8 cellular contexts compared by ENCODE assay signal in genomic region chr16:30527635-30528178, GRCh38. TPM values are rescaled to one million over a fixed set of nuclear protein-coding genes. Genes with fewer than 3 reads are reported as not detected.
DNase-seq lines count a peak whose midpoint lies in the region; ATAC-seq, FAIRE-seq and TF ChIP-seq lines count a peak whose summit lies in the region.

No MANE protein-coding gene starts in this region.

- no peak for FAIRE-seq in bronchial epithelial cell (lab: Jason Lieb, UNC)

- DNase-seq in heart right ventricle: no peak
- DNase-seq in left ventricle myocardium superior: no peak
- DNase-seq in NOMO-1 (lab: John Stamatoyannopoulos, UW; ENCODE audit: unreplicated experiment in 2 of 2): peak; percentile 76 to 91
- peak; percentile 90 for DNase-seq in bronchial epithelial cell (ENCODE audit: low read depth)
- peak in 1 of 3 donors; percentile 56 for DNase-seq in mucosa of descending colon
- DNase-seq in dermis blood vessel endothelial cell: no peak
- DNase-seq in NCI-H1105 (lab: John Stamatoyannopoulos, UW): no peak
- DNase-seq in activated CD8-positive, alpha-beta memory T cell treated with anti-CD3 and anti-CD28 coated beads for 24 hours: no peak

- H3K4me1 ChIP-seq in heart right ventricle (peaks cover 8 to 43% (median 38%) of the 10 kb centered on the region in 9 donors), mucosa of descending colon (ENCODE audit: low read depth) (peaks cover 16% of the 10 kb centered on the region)

- H3K9me3 ChIP-seq in heart right ventricle (no peaks in the 10 kb centered on the region), mucosa of descending colon (no peaks in the 10 kb centered on the region)

- H3K36me3 ChIP-seq in heart right ventricle (peaks cover 0 to 41% (median 14%) of the 10 kb centered on the region in 9 donors), bronchial epithelial cell (ENCODE audit: control insufficient read depth, insufficient read depth, low read length) (peaks cover 10% of the 10 kb centered on the region), mucosa of descending colon (ENCODE audit: low read depth) (no peaks in the 10 kb centered on the region)

- peak overlapping the region in 9 of 10 donors; percentile 94 to 100 (median 99) for H3K27ac ChIP-seq in heart right ventricle

- 22 to 23% methylated on average over 14 of the region's 14 CpGs for WGBS in heart right ventricle, 2 donors

- no peaks in the 10 kb centered on the region for H3K27me3 ChIP-seq in heart right ventricle
- H3K27me3 ChIP-seq in bronchial epithelial cell (ENCODE audit: control insufficient read depth, insufficient read depth, low read length): no peaks in the 10 kb centered on the region

- intact Hi-C loops in heart right ventricle (cut with DNase I): loop anchor here in 7 of 10 donors (2.0 to 10.0 kb wide), 10 partner anchors 31 to 127 kb away; partner anchors contain the start of genes SEPHS2 (in 5 of the 7), ZNF688 (in 4 of the 7), DCTPP1 (in 1 of the 7) and FBRS (in 1 of the 7)
- intact Hi-C loops in left ventricle myocardium superior (cut with micrococcal nuclease): no loop called here
- intact Hi-C loops in mucosa of descending colon (cut with DNase I, micrococcal nuclease): no loop called here

- TF ChIP-seq CTCF in heart right ventricle (IDR thresholded peaks at IDR 0.05) (no peak), bronchial epithelial cell (IDR thresholded peaks at IDR 0.05; ENCODE audit: insufficient read depth, low read length, severe bottlenecking) (no peak), mucosa of descending colon (IDR thresholded peaks at IDR 0.05) (no peak)

- ATAC-seq in heart right ventricle: no peak
- no peak for ATAC-seq in left ventricle myocardium superior
- ATAC-seq in mucosa of descending colon: peak; percentile 6

- H3K4me3 ChIP-seq in heart right ventricle (peak overlapping the region in 9 of 10 donors; percentile 4 to 87 (median 72)), bronchial epithelial cell (ENCODE audit: low read depth, low read length) (peak overlapping the region; percentile 80), mucosa of descending colon (peak overlapping the region; percentile 61)

RNA-seq across cellular contexts. Expression of gene ZNF768, which starts 1.3 kb away (rescaled TPM):
- total RNA-seq in heart right ventricle (10 to 100 TPM; 36.0 to 71.7 (median 43.3) TPM), left ventricle myocardium superior (75.4 TPM), bronchial epithelial cell (19.7 and 21.9 TPM in 2 replicates), mucosa of descending colon (10 to 100 TPM; 53.9 to 70.1 (median 65.9) TPM), dermis blood vessel endothelial cell (18.6 and 21.3 TPM in 2 replicates)
- polyA plus RNA-seq in heart right ventricle: 10 to 100 TPM; 51.8 to 75.1 TPM

RNA-seq across cellular contexts. Expression of gene ZNF747, which starts 7.0 kb away (rescaled TPM):
- total RNA-seq in heart right ventricle (10 to 100 TPM in 7 of 10 donors, 1 to 10 TPM in 3; 8.5 to 14.3 (median 10.7) TPM), left ventricle myocardium superior (9.0 TPM), bronchial epithelial cell (4.4 and 6.1 TPM in 2 replicates), mucosa of descending colon (10 to 100 TPM in 2 of 3 donors, 1 to 10 TPM in 1; 9.2 to 13.8 (median 10.5) TPM), dermis blood vessel endothelial cell (8.7 and 9.3 TPM in 2 replicates)
- polyA plus RNA-seq in heart right ventricle: 1 to 10 TPM; 8.5 to 9.2 TPM

RNA-seq across cellular contexts. Expression of gene ZNF764, which starts 30.5 kb away (rescaled TPM):
- 10 to 100 TPM in 5 of 10 donors, 1 to 10 TPM in 5; 6.3 to 15.3 (median 10.3) TPM for total RNA-seq in heart right ventricle
- 10 to 100 TPM in 1 of 2 donors, 1 to 10 TPM in 1; 5.6 to 11.7 TPM for polyA plus RNA-seq in heart right ventricle
- total RNA-seq in left ventricle myocardium superior: 9.1 TPM
- 2.4 and 2.6 TPM in 2 replicates for total RNA-seq in bronchial epithelial cell
- total RNA-seq in mucosa of descending colon: 10 to 100 TPM; 11.2 to 20.2 (median 12.7) TPM
- 4.4 and 4.8 TPM in 2 replicates for total RNA-seq in dermis blood vessel endothelial cell

RNA-seq across cellular contexts. Expression of gene ZNF688, which starts 43.8 kb away (rescaled TPM):
- total RNA-seq in heart right ventricle (10 to 100 TPM in 7 of 10 donors, 1 to 10 TPM in 3; 6.3 to 16.2 (median 12.4) TPM), left ventricle myocardium superior (10.0 TPM), bronchial epithelial cell (4.5 and 12.7 TPM in 2 replicates), mucosa of descending colon (10 to 100 TPM; 17.0 to 23.0 (median 20.7) TPM), dermis blood vessel endothelial cell (10.6 and 10.9 TPM in 2 replicates)
- polyA plus RNA-seq in heart right ventricle: 10 to 100 TPM in 1 of 2 donors, 1 to 10 TPM in 1; 9.3 to 23.8 TPM

RNA-seq across cellular contexts. Expression of gene ITGAL, which starts 55.2 kb away (rescaled TPM):
- 10 to 100 TPM in 1 of 10 donors, 1 to 10 TPM in 7, under 1 TPM in 2; 0.79 to 18.2 (median 1.9) TPM for total RNA-seq in heart right ventricle
- 1 to 10 TPM in 1 of 2 donors, under 1 TPM in 1; 0.52 to 1.2 TPM for polyA plus RNA-seq in heart right ventricle
- total RNA-seq in left ventricle myocardium superior: 3.3 TPM
- not detected in 2 replicates for total RNA-seq in bronchial epithelial cell
- total RNA-seq in mucosa of descending colon: 10 to 100 TPM in 1 of 3 donors, 1 to 10 TPM in 2; 8.1 to 14.8 (median 8.5) TPM
- not detected in 2 replicates for total RNA-seq in dermis blood vessel endothelial cell

Comparison
In these comparisons a context has a peak if more than half of its experiments do, and no peak if none do; other contexts are left out.
1. intact Hi-C loops: an anchor here in heart right ventricle (2.0 to 10.0 kb wide); none called in left ventricle myocardium superior and mucosa of descending colon.
2. DNase-seq: peak in NOMO-1 (2 of 2) and bronchial epithelial cell (single experiment); none in heart right ventricle (0 of 2), left ventricle myocardium superior (single experiment), dermis blood vessel endothelial cell (single experiment), NCI-H1105 (single experiment) and activated CD8-positive, alpha-beta memory T cell treated with anti-CD3 and anti-CD28 coated beads for 24 hours (single experiment).
3. Peak in every context shown above with its lines, with median percentiles within 50 percentile points of each other: H3K4me3 ChIP-seq.